ENCODE assay signal across 1 cellular context in the genomic region with DNA sequence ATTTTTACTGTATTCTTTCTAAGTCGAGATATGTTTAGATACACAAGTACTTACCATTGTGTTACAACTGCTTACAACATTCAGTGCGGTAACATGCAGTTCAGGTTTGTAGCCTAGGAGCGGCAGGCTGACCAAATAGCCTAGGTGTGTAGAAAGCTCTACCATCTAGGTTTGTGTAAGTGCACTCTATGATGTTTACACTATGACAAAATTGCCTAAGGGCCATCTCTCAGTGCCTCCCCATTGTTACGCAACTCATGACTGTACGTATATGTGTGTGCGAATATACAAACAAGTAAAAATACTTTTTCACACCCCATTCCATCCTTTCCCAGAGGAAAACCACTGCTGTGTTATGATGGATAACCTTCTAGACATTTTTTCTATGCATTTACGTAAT.
A peak's percentile ranks its signal among the peaks of the same experiment; 100 is the strongest.
TF ChIP-seq lines count a peak whose summit lies in the region.

No MANE protein-coding gene starts in this region.

TF ChIP-seq in HepG2, 621 proteins besides CTCF, POLR2A, EP300 and RAD21 (continued from another document and continues in another):
- TF ChIP-seq, protein P1, sequence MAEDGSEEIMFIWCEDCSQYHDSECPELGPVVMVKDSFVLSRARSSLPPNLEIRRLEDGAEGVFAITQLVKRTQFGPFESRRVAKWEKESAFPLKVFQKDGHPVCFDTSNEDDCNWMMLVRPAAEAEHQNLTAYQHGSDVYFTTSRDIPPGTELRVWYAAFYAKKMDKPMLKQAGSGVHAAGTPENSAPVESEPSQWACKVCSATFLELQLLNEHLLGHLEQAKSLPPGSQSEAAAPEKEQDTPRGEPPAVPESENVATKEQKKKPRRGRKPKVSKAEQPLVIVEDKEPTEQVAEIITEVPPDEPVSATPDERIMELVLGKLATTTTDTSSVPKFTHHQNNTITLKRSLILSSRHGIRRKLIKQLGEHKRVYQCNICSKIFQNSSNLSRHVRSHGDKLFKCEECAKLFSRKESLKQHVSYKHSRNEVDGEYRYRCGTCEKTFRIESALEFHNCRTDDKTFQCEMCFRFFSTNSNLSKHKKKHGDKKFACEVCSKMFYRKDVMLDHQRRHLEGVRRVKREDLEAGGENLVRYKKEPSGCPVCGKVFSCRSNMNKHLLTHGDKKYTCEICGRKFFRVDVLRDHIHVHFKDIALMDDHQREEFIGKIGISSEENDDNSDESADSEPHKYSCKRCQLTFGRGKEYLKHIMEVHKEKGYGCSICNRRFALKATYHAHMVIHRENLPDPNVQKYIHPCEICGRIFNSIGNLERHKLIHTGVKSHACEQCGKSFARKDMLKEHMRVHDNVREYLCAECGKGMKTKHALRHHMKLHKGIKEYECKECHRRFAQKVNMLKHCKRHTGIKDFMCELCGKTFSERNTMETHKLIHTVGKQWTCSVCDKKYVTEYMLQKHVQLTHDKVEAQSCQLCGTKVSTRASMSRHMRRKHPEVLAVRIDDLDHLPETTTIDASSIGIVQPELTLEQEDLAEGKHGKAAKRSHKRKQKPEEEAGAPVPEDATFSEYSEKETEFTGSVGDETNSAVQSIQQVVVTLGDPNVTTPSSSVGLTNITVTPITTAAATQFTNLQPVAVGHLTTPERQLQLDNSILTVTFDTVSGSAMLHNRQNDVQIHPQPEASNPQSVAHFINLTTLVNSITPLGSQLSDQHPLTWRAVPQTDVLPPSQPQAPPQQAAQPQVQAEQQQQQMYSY (CRISPR knock-in tag; IDR thresholded peaks at IDR 0.05): no peak
- no peak for TF ChIP-seq ZNF556 (CRISPR knock-in tag; IDR thresholded peaks at IDR 0.05; ENCODE audit: borderline replicate concordance)
- no peak for TF ChIP-seq HHEX (CRISPR knock-in tag; IDR thresholded peaks at IDR 0.05)
- TF ChIP-seq, protein P2, sequence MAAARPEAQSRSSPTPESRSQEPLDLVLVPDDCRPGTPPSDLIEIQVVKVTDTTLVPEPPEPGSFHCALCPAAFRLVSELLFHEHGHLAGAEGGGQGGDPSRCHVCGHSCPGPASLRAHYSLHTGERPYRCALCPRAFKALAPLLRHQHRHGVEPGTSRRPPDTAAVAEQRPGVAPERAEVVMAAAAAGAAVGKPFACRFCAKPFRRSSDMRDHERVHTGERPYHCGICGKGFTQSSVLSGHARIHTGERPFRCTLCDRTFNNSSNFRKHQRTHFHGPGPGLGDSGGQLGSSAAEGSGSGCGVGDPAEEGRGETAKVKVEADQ (CRISPR knock-in tag; IDR thresholded peaks at IDR 0.05; ENCODE audit: borderline replicate concordance): no peak
- TF ChIP-seq KAT8 (CRISPR knock-in tag; IDR thresholded peaks at IDR 0.05): peak; percentile 58; the same call in 1 of the 2 replicates
- TF ChIP-seq NFYB (CRISPR knock-in tag; IDR thresholded peaks at IDR 0.05): no peak
- no peak for TF ChIP-seq ZNF747 (CRISPR knock-in tag; IDR thresholded peaks at IDR 0.05; ENCODE audit: borderline replicate concordance)
- no peak for TF ChIP-seq KLF9 (CRISPR knock-in tag; IDR thresholded peaks at IDR 0.05; ENCODE audit: low read depth)
- no peak for TF ChIP-seq ZNF496 (CRISPR knock-in tag; IDR thresholded peaks at IDR 0.05; ENCODE audit: insufficient replicate concordance)
- TF ChIP-seq, protein P3, sequence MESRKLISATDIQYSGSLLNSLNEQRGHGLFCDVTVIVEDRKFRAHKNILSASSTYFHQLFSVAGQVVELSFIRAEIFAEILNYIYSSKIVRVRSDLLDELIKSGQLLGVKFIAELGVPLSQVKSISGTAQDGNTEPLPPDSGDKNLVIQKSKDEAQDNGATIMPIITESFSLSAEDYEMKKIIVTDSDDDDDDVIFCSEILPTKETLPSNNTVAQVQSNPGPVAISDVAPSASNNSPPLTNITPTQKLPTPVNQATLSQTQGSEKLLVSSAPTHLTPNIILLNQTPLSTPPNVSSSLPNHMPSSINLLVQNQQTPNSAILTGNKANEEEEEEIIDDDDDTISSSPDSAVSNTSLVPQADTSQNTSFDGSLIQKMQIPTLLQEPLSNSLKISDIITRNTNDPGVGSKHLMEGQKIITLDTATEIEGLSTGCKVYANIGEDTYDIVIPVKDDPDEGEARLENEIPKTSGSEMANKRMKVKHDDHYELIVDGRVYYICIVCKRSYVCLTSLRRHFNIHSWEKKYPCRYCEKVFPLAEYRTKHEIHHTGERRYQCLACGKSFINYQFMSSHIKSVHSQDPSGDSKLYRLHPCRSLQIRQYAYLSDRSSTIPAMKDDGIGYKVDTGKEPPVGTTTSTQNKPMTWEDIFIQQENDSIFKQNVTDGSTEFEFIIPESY (CRISPR knock-in tag; IDR thresholded peaks at IDR 0.05): 0 out of 2 replicates have a peak, but pooled peaks have one; percentile 45
- TF ChIP-seq, protein P4, sequence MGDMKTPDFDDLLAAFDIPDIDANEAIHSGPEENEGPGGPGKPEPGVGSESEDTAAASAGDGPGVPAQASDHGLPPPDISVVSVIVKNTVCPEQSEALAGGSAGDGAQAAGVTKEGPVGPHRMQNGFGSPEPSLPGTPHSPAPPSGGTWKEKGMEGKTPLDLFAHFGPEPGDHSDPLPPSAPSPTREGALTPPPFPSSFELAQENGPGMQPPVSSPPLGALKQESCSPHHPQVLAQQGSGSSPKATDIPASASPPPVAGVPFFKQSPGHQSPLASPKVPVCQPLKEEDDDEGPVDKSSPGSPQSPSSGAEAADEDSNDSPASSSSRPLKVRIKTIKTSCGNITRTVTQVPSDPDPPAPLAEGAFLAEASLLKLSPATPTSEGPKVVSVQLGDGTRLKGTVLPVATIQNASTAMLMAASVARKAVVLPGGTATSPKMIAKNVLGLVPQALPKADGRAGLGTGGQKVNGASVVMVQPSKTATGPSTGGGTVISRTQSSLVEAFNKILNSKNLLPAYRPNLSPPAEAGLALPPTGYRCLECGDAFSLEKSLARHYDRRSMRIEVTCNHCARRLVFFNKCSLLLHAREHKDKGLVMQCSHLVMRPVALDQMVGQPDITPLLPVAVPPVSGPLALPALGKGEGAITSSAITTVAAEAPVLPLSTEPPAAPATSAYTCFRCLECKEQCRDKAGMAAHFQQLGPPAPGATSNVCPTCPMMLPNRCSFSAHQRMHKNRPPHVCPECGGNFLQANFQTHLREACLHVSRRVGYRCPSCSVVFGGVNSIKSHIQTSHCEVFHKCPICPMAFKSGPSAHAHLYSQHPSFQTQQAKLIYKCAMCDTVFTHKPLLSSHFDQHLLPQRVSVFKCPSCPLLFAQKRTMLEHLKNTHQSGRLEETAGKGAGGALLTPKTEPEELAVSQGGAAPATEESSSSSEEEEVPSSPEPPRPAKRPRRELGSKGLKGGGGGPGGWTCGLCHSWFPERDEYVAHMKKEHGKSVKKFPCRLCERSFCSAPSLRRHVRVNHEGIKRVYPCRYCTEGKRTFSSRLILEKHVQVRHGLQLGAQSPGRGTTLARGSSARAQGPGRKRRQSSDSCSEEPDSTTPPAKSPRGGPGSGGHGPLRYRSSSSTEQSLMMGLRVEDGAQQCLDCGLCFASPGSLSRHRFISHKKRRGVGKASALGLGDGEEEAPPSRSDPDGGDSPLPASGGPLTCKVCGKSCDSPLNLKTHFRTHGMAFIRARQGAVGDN (CRISPR knock-in tag; IDR thresholded peaks at IDR 0.05): no peak
- TF ChIP-seq TEAD2 (CRISPR knock-in tag; IDR thresholded peaks at IDR 0.05): no peak
- TF ChIP-seq MZF1 (CRISPR knock-in tag; IDR thresholded peaks at IDR 0.05; ENCODE audit: borderline replicate concordance): no peak
- no peak for TF ChIP-seq POLR2AphosphoS5 (IDR thresholded peaks at IDR 0.05; ENCODE audit: low read depth, low read length)
- TF ChIP-seq TMF1 (CRISPR knock-in tag; IDR thresholded peaks at IDR 0.05; ENCODE audit: low read depth): no peak
- no peak for TF ChIP-seq ZNF251 (CRISPR knock-in tag; IDR thresholded peaks at IDR 0.05)
- TF ChIP-seq PRMT3 (CRISPR knock-in tag; IDR thresholded peaks at IDR 0.05; ENCODE audit: borderline replicate concordance, low read depth): no peak
- TF ChIP-seq SP1 (IDR thresholded peaks at IDR 0.05): no peak
- no peak for TF ChIP-seq SP1 (CRISPR knock-in tag; IDR thresholded peaks at IDR 0.05)
- no peak for TF ChIP-seq ZNF354B (CRISPR knock-in tag; IDR thresholded peaks at IDR 0.05)
- TF ChIP-seq AGO1 (IDR thresholded peaks at IDR 0.05; ENCODE audit: low read depth, low read length, poor library complexity, severe bottlenecking): no peak
- TF ChIP-seq GFI1 (CRISPR knock-in tag; IDR thresholded peaks at IDR 0.05; ENCODE audit: borderline replicate concordance): no peak
- no peak for TF ChIP-seq ZNF879 (CRISPR knock-in tag; IDR thresholded peaks at IDR 0.05)
- peak; percentile 31; the same call in 1 of the 2 replicates for TF ChIP-seq HNF4A (CRISPR knock-in tag; IDR thresholded peaks at IDR 0.05)
- TF ChIP-seq ZNF382 (CRISPR knock-in tag; IDR thresholded peaks at IDR 0.05; ENCODE audit: borderline replicate concordance): no peak
- TF ChIP-seq, protein P5, sequence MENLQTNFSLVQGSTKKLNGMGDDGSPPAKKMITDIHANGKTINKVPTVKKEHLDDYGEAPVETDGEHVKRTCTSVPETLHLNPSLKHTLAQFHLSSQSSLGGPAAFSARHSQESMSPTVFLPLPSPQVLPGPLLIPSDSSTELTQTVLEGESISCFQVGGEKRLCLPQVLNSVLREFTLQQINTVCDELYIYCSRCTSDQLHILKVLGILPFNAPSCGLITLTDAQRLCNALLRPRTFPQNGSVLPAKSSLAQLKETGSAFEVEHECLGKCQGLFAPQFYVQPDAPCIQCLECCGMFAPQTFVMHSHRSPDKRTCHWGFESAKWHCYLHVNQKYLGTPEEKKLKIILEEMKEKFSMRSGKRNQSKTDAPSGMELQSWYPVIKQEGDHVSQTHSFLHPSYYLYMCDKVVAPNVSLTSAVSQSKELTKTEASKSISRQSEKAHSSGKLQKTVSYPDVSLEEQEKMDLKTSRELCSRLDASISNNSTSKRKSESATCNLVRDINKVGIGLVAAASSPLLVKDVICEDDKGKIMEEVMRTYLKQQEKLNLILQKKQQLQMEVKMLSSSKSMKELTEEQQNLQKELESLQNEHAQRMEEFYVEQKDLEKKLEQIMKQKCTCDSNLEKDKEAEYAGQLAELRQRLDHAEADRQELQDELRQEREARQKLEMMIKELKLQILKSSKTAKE (CRISPR knock-in tag; IDR thresholded peaks at IDR 0.05; ENCODE audit: borderline replicate concordance): no peak
- TF ChIP-seq IKZF1 (IDR thresholded peaks at IDR 0.05): no peak
- no peak for TF ChIP-seq ZNF570 (CRISPR knock-in tag; IDR thresholded peaks at IDR 0.05; ENCODE audit: borderline replicate concordance)
- TF ChIP-seq ZNF550 (CRISPR knock-in tag; IDR thresholded peaks at IDR 0.05; ENCODE audit: borderline replicate concordance): no peak
- TF ChIP-seq ASH2L (IDR thresholded peaks at IDR 0.05; ENCODE audit: insufficient read length, low read depth, low read length): no peak
- TF ChIP-seq MIER3 (CRISPR knock-in tag; IDR thresholded peaks at IDR 0.05; ENCODE audit: borderline replicate concordance): peak; percentile 33; the same call in 1 of the 2 replicates
- 0 out of 2 replicates have a peak, but pooled peaks have one; percentile 31 for TF ChIP-seq ZMYM2 (CRISPR knock-in tag; IDR thresholded peaks at IDR 0.05)
- TF ChIP-seq, protein P6, sequence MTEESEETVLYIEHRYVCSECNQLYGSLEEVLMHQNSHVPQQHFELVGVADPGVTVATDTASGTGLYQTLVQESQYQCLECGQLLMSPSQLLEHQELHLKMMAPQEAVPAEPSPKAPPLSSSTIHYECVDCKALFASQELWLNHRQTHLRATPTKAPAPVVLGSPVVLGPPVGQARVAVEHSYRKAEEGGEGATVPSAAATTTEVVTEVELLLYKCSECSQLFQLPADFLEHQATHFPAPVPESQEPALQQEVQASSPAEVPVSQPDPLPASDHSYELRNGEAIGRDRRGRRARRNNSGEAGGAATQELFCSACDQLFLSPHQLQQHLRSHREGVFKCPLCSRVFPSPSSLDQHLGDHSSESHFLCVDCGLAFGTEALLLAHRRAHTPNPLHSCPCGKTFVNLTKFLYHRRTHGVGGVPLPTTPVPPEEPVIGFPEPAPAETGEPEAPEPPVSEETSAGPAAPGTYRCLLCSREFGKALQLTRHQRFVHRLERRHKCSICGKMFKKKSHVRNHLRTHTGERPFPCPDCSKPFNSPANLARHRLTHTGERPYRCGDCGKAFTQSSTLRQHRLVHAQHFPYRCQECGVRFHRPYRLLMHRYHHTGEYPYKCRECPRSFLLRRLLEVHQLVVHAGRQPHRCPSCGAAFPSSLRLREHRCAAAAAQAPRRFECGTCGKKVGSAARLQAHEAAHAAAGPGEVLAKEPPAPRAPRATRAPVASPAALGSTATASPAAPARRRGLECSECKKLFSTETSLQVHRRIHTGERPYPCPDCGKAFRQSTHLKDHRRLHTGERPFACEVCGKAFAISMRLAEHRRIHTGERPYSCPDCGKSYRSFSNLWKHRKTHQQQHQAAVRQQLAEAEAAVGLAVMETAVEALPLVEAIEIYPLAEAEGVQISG (CRISPR knock-in tag; IDR thresholded peaks at IDR 0.05): peak; percentile 99
- no peak for TF ChIP-seq RFX3 (CRISPR knock-in tag; IDR thresholded peaks at IDR 0.05)
- TF ChIP-seq MBD4 (IDR thresholded peaks at IDR 0.05; ENCODE audit: borderline replicate concordance, low read length): no peak
- no peak for TF ChIP-seq SNRNP70 (IDR thresholded peaks at IDR 0.05; ENCODE audit: low read depth, low read length)
- TF ChIP-seq, protein P7, sequence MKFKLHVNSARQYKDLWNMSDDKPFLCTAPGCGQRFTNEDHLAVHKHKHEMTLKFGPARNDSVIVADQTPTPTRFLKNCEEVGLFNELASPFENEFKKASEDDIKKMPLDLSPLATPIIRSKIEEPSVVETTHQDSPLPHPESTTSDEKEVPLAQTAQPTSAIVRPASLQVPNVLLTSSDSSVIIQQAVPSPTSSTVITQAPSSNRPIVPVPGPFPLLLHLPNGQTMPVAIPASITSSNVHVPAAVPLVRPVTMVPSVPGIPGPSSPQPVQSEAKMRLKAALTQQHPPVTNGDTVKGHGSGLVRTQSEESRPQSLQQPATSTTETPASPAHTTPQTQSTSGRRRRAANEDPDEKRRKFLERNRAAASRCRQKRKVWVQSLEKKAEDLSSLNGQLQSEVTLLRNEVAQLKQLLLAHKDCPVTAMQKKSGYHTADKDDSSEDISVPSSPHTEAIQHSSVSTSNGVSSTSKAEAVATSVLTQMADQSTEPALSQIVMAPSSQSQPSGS (CRISPR knock-in tag; IDR thresholded peaks at IDR 0.05): peak; percentile 44; the same call in 1 of the 2 replicates
- TF ChIP-seq, protein P8, sequence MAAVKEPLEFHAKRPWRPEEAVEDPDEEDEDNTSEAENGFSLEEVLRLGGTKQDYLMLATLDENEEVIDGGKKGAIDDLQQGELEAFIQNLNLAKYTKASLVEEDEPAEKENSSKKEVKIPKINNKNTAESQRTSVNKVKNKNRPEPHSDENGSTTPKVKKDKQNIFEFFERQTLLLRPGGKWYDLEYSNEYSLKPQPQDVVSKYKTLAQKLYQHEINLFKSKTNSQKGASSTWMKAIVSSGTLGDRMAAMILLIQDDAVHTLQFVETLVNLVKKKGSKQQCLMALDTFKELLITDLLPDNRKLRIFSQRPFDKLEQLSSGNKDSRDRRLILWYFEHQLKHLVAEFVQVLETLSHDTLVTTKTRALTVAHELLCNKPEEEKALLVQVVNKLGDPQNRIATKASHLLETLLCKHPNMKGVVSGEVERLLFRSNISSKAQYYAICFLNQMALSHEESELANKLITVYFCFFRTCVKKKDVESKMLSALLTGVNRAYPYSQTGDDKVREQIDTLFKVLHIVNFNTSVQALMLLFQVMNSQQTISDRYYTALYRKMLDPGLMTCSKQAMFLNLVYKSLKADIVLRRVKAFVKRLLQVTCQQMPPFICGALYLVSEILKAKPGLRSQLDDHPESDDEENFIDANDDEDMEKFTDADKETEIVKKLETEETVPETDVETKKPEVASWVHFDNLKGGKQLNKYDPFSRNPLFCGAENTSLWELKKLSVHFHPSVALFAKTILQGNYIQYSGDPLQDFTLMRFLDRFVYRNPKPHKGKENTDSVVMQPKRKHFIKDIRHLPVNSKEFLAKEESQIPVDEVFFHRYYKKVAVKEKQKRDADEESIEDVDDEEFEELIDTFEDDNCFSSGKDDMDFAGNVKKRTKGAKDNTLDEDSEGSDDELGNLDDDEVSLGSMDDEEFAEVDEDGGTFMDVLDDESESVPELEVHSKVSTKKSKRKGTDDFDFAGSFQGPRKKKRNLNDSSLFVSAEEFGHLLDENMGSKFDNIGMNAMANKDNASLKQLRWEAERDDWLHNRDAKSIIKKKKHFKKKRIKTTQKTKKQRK (IDR thresholded peaks at IDR 0.05; ENCODE audit: low read length): no peak
- peak; percentile 51 for TF ChIP-seq SAP130 (CRISPR knock-in tag; IDR thresholded peaks at IDR 0.05; ENCODE audit: low read depth)
- no peak for TF ChIP-seq DNMT1 (CRISPR knock-in tag; IDR thresholded peaks at IDR 0.05)
